7 cellular contexts compared by ENCODE assay signal in the genomic region with DNA sequence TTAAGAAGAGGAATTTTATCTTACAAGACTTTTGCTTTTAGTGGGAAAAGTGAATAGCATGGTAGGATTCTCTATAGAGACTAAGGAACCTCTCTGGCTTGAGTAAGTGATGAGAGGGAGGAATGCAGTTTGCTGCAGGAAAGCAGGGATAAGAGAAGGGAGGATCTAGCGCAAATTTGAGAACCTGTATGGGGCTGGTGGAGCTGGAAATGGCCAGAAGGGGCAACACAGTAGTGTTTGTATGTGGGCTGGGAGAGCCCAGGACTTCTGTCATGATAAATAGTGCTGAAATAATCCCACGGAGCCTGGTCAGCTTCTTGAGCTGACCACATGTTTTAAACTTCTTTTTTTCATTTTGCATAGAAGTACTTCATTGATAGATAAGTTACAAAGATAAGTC. TPM values are rescaled to one million over a fixed set of nuclear protein-coding genes. Genes with fewer than 3 reads are reported as not detected.
DNase-seq lines count a peak whose midpoint lies in the region; ATAC-seq and TF ChIP-seq lines count a peak whose summit lies in the region.

No MANE protein-coding gene starts in this region.

- H3K27ac Mint-ChIP-seq in HFFc6: no peak overlapping the region

- ATAC-seq in GM18511 (IDR thresholded peaks at IDR 0.05; ENCODE audit: unreplicated experiment) (no peak), GM19467 (IDR thresholded peaks at IDR 0.05; ENCODE audit: unreplicated experiment) (no peak)

- H3K4me3 Mint-ChIP-seq in HFFc6: peak overlapping the region; percentile 78

- no peaks in the 10 kb centered on the region for H3K9me3 Mint-ChIP-seq in HFFc6

- H3K27me3 Mint-ChIP-seq in HFFc6 (ENCODE audit: insufficient read depth): no peaks in the 10 kb centered on the region; the same call in none of the 2 replicates

- in situ Hi-C loops in SK-MEL-5 (cut with HindIII; ENCODE audit: low pct_unique_long_range_greater_than_20kb, low sequenced_read_pairs): no loop called here

- TF ChIP-seq CTCF in HFFc6 (IDR thresholded peaks at IDR 0.05): no peak

- TF ChIP-seq POLR2A in erythroblast (IDR thresholded peaks at IDR 0.05; ENCODE audit: low read length): no peak

- H3K4me1 Mint-ChIP-seq in HFFc6 (ENCODE audit: low read depth): peaks cover 26% of the 10 kb centered on the region

- no peaks in the 10 kb centered on the region for H3K36me3 Mint-ChIP-seq in HFFc6 (ENCODE audit: low read depth)

- DNase-seq in HFFc6 (no peak), SK-MEL-5 (ENCODE audit: low read depth, low spot score) (peak; percentile 67), erythroblast (lab: John Stamatoyannopoulos, UW) (peak; percentile 5 to 22), pons (ENCODE audit: low spot score) (peak; percentile 57), mucosa of gallbladder (ENCODE audit: low spot score) (no peak)

RNA-seq across cellular contexts. Expression of gene SHC4, which starts 11.1 kb away (rescaled TPM):
- total RNA-seq in HFFc6 (2021; fragmentation: NEBNext Ultra II Directional; extraction: Animal tissue kit (Norgen Biotek cat#: 25700)): 1 to 10 TPM; 2.1 to 4.2 (median 3.5) TPM
- total RNA-seq in SK-MEL-5 (2014; rRNA removed; shearing (Covaris generic)): 20.9 and 21.3 TPM in 2 replicates
- polyA plus RNA-seq in SK-MEL-5 (2015; cell fraction: cytosol; rRNA removed): 13.8 and 19.4 TPM in 2 replicates
- polyA plus RNA-seq in SK-MEL-5 (2015; cell fraction: nucleus; rRNA removed): 15.4 and 22.4 TPM in 2 replicates
- total RNA-seq in mucosa of gallbladder: 3.7 TPM

Comparison
In these comparisons a context has a peak if more than half of its experiments do, and no peak if none do; other contexts are left out.
1. DNase-seq: peak in SK-MEL-5 (single experiment), erythroblast (2 of 2) and pons (single experiment); none in HFFc6 (single experiment) and mucosa of gallbladder (single experiment).